Comparison of ENCODE assay signal across 21 cellular contexts in genomic region chr15:49265911-49266310, GRCh38.
"Had no signal": no experiment of that assay in that cellular context is flagged by ENCODE, and none has a peak within 500 bp of the region (broad histone marks: within the 10 kb centered on the region; RNA-seq: fewer than 3 reads in every experiment).

No MANE protein-coding gene starts in this region.

- H3K27me3 ChIP-seq: ascending aorta, stomach, vagina had no signal

- H3K9me3 ChIP-seq: lower lobe of right lung, vagina had no signal

- H3K4me3 ChIP-seq: ascending aorta, lower lobe of right lung, stomach, vagina had no signal

- H3K27ac ChIP-seq: ascending aorta, lower lobe of right lung, stomach, vagina had no signal

- ATAC-seq: activated T-cell treated with anti-CD3 and anti-CD28 coated beads, Interleukin-2, amount 50 U/mL, for 4 hours; esophagus mucosa; left colon; lower lobe of right lung; sciatic nerve; stimulated activated effector memory CD8-positive, alpha-beta T cell treated with anti-CD3 and anti-CD28 coated beads, Interleukin-12 subunit alpha, Interleukin-12 subunit beta, amount 100 ng/mL, for 72 hours had no signal

- H3K36me3 ChIP-seq: ascending aorta, lower lobe of right lung, vagina had no signal

- H3K4me1 ChIP-seq: lower lobe of right lung, vagina had no signal

- DNase-seq: activated CD4-positive, alpha-beta T cell treated with anti-CD3 and anti-CD28 coated beads, Interleukin-2, amount 10 ng/mL, durations not matched to agents 7 days and 5 days; activated CD4-positive, CD25-positive, alpha-beta regulatory T cell; activated CD8-positive, alpha-beta memory T cell treated with anti-CD3 and anti-CD28 coated beads, Interleukin-2, amount 50 U/mL, for 4 hours; activated effector memory CD4-positive, alpha-beta T cell treated with Interleukin-2 at 50 U/mL for 16 hours; activated naive CD4-positive, alpha-beta T cell treated with anti-CD3 and anti-CD28 coated beads, Interleukin-2, amount 50 U/mL, for 16 hours; activated T-cell treated with anti-CD3 and anti-CD28 coated beads, Interleukin-2, amount 50 U/mL, for 4 hours; effector CD4-positive, alpha-beta T cell; foreskin fibroblast; hippocampal formation; left colon; lower lobe of right lung; nucleus accumbens; stimulated activated CD4-positive, alpha-beta T cell treated with anti-CD3 and anti-CD28 coated beads, Interleukin-4, amount 100 ng/mL, for 24 hours; stomach; T-helper 9 cell; trophoblast cell had no signal
